ENCODE assay signal across 8 cellular contexts in genomic region chr16:67561824-67562525, GRCh38. TPM values are rescaled to one million over a fixed set of nuclear protein-coding genes. Genes with fewer than 3 reads are reported as not detected.
DNase-seq lines count a peak whose midpoint lies in the region; ATAC-seq and TF ChIP-seq lines count a peak whose summit lies in the region.

No MANE protein-coding gene starts in this region.

- H2AFZ ChIP-seq in OCI-LY3 (ENCODE audit: low read depth, low read length), result peak overlapping the region; percentile 28; the same call in 1 of the 2 replicates

- H3K79me2 ChIP-seq in OCI-LY3 (ENCODE audit: low read length), result peaks cover 54% of the 10 kb centered on the region

- H3K4me2 ChIP-seq in OCI-LY3 (ENCODE audit: low read length), result peak overlapping the region; percentile 85

- H3K4me1 ChIP-seq in HUES6 (ENCODE audit: control insufficient read depth, insufficient read depth, low read length), result peaks cover 7% of the 10 kb centered on the region
- H3K4me1 ChIP-seq in OCI-LY3 (ENCODE audit: low read length), result peaks cover 35% of the 10 kb centered on the region

- H3K9ac ChIP-seq in HUES6 (ENCODE audit: low read length) (peak overlapping the region; percentile 98), OCI-LY3 (ENCODE audit: low read length) (peak overlapping the region; percentile 91)

- H3K4me3 ChIP-seq in HUES6 (ENCODE audit: low read depth, low read length), result peak overlapping the region; percentile 93
- peak overlapping the region; percentile 90 for H3K4me3 ChIP-seq in OCI-LY3 (ENCODE audit: low read length)

- TF ChIP-seq CTCF in OCI-LY3 (IDR thresholded peaks at IDR 0.05; ENCODE audit: low read depth, low read length), result no peak

- H3K27ac ChIP-seq in HUES6 (ENCODE audit: low read depth, low read length), result peak overlapping the region; percentile 78
- H3K27ac ChIP-seq in OCI-LY3 (ENCODE audit: low read length), result peak overlapping the region; percentile 95
- peak overlapping the region; percentile 97 for H3K27ac ChIP-seq in epithelial cell of prostate

- ATAC-seq in GM21515 (IDR thresholded peaks at IDR 0.05; ENCODE audit: unreplicated experiment), result peak; percentile 81

- 0 out of 2 replicates have a peak, but pooled peaks cover 4% of the 10 kb centered on the region for H4K20me1 ChIP-seq in OCI-LY3 (ENCODE audit: insufficient read depth, low read length)

- no peaks in the 10 kb centered on the region for H3K9me3 ChIP-seq in HUES6 (ENCODE audit: control insufficient read depth, insufficient read depth, low read depth, low read length)
- no peaks in the 10 kb centered on the region for H3K9me3 ChIP-seq in OCI-LY3 (ENCODE audit: insufficient read depth, low read length)

- H3K36me3 ChIP-seq in HUES6 (ENCODE audit: control insufficient read depth, insufficient read depth, low read length) (peaks cover 2% of the 10 kb centered on the region; the same call in 1 of the 2 replicates), OCI-LY3 (replicated peaks; ENCODE audit: low read depth, low read length) (no peaks in the 10 kb centered on the region)

- H3K27me3 ChIP-seq in HUES6 (ENCODE audit: control insufficient read depth, insufficient read depth, low read length) (no peaks in the 10 kb centered on the region), OCI-LY3 (ENCODE audit: low read depth, low read length) (no peaks in the 10 kb centered on the region)

- DNase-seq in DMS 273 treated with DMSO at 0.1 percent for 48 hours (lab: John Stamatoyannopoulos, UW) (peak; percentile 97), activated T-cell treated with anti-CD3 and anti-CD28 coated beads for 24 hours (ENCODE audit: low read depth) (peak; percentile 97), epithelial cell of prostate (ENCODE audit: low read depth, low spot score) (peak; percentile 82), mucosa of gallbladder (ENCODE audit: low spot score) (peak; percentile 96)
- DNase-seq in stimulated activated CD8-positive, alpha-beta memory T cell treated with anti-CD3 and anti-CD28 coated beads, Interleukin-4, amount 100 ng/mL, for 1 hour (ENCODE audit: low read depth in 2 of 2, low spot score in 1 of 2), result peak; percentile 85 to 93

RNA-seq across cellular contexts. Expression of gene CTCF, which starts 0.4 kb away (rescaled TPM):
- total RNA-seq in mucosa of gallbladder, result 39.8 TPM

RNA-seq across cellular contexts. Expression of gene RIPOR1, which starts 33.3 kb away (rescaled TPM):
- total RNA-seq in mucosa of gallbladder, result 70.6 TPM

Comparison
In these comparisons a context has a peak if more than half of its experiments do, and no peak if none do; other contexts are left out.
1. Peak in every context shown above with its lines: DNase-seq, ATAC-seq, H3K4me3 ChIP-seq and H3K27ac ChIP-seq.